In the genomic region with DNA sequence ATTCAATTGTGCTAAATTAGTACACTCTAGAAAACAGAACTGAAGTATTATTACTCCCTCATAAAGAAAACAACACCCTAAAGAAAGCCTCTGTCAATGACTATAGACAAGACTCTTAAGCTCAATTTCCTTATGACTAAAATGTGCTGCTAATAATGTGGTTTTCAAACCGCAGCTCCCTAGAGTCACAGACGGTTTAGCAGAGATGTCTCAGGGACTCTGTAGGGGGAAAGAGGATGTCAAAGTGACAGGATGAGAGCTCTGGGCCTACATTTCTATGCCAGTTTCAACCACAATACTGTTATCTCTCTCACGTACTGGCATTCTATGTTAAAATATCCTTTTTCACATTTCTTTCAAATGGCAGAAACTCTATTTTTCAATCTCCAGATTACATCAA, we compare ENCODE assay signal across 9 cellular contexts. TPM values are rescaled to one million over a fixed set of nuclear protein-coding genes. Genes with fewer than 3 reads are reported as not detected.
DNase-seq lines count a peak whose midpoint lies in the region; ATAC-seq, FAIRE-seq and TF ChIP-seq lines count a peak whose summit lies in the region.
"Had no signal": no experiment of that assay in that cellular context is flagged by ENCODE, and none has a peak within 500 bp of the region (broad histone marks: within the 10 kb centered on the region; RNA-seq: fewer than 3 reads in every experiment).

No MANE protein-coding gene starts in this region.

- peak overlapping the region; percentile 44 for H3K4me2 ChIP-seq in DOHH2 (ENCODE audit: low read length)

- H3K9me3 Mint-ChIP-seq in activated T-helper 2 cell treated with anti-CD3 and anti-CD28 coated beads, Interferon-gamma antibody, Interleukin-2, Interleukin-4, amounts not matched to agents 10 μg/mL and 5 μg/mL and 100 μg/mL, durations not matched to agents 14 hours and 24 hours and 36 hours = no peaks in the 10 kb centered on the region

- H3K36me3 Mint-ChIP-seq in activated T-helper 2 cell treated with anti-CD3 and anti-CD28 coated beads, Interferon-gamma antibody, Interleukin-2, Interleukin-4, amounts not matched to agents 10 μg/mL and 5 μg/mL and 100 μg/mL, durations not matched to agents 14 hours and 24 hours and 36 hours (ENCODE audit: low read depth) = peaks cover 49% of the 10 kb centered on the region

- H3K9me2 ChIP-seq in DOHH2 (replicated peaks; ENCODE audit: control insufficient read depth, low read length) = no peaks in the 10 kb centered on the region

- no peak overlapping the region for H3K4me3 Mint-ChIP-seq in activated T-helper 2 cell treated with anti-CD3 and anti-CD28 coated beads, Interferon-gamma antibody, Interleukin-2, Interleukin-4, amounts not matched to agents 10 μg/mL and 5 μg/mL and 100 μg/mL, durations not matched to agents 14 hours and 24 hours and 36 hours (ENCODE audit: low read depth)

- no peaks in the 10 kb centered on the region for H3K9me3 ChIP-seq in DOHH2 (ENCODE audit: control insufficient read depth, insufficient read depth, low read length)

- TF ChIP-seq CTCF in DOHH2 (IDR thresholded peaks at IDR 0.05; ENCODE audit: low read depth, low read length, poor library complexity, severe bottlenecking) = no peak
- no peak for TF ChIP-seq CTCF in GM20000 (IDR thresholded peaks at IDR 0.05; ENCODE audit: extremely low read depth, missing control alignments)
- no peak for TF ChIP-seq CTCF in foreskin keratinocyte (conservative IDR thresholded peaks at IDR 0.05)
- no peak for TF ChIP-seq CTCF in D721Med (IDR thresholded peaks at IDR 0.05; ENCODE audit: insufficient read depth, missing control alignments)

- peaks cover 82% of the 10 kb centered on the region for H3K36me3 ChIP-seq in DOHH2 (ENCODE audit: control insufficient read depth, low read length)

- H3F3A ChIP-seq in DOHH2 (ENCODE audit: control insufficient read depth, insufficient read depth) = peaks cover 3% of the 10 kb centered on the region; the same call in 1 of the 2 replicates

- intact Hi-C loops in activated T-helper 2 cell treated with anti-CD3 and anti-CD28 coated beads, Interferon-gamma antibody, Interleukin-2, Interleukin-4, amounts not matched to agents 10 μg/mL and 5 μg/mL and 100 μg/mL, durations not matched to agents 14 hours and 24 hours and 36 hours (cut with micrococcal nuclease) = loop anchor here (1.0 kb wide), 1 partner anchor 44 kb away; a partner anchor contains a TSS

- H3K4me3 ChIP-seq in DOHH2 (ENCODE audit: low read length) = no peak overlapping the region; the same call in 1 of the 2 replicates

- no peaks in the 10 kb centered on the region for H4K20me1 ChIP-seq in DOHH2 (ENCODE audit: control insufficient read depth, insufficient read depth, low read depth, low read length)

- no peaks in the 10 kb centered on the region for H3K79me2 ChIP-seq in DOHH2 (ENCODE audit: control insufficient read depth, low read length)

- peaks cover 23% of the 10 kb centered on the region for H3K4me1 Mint-ChIP-seq in activated T-helper 2 cell treated with anti-CD3 and anti-CD28 coated beads, Interferon-gamma antibody, Interleukin-2, Interleukin-4, amounts not matched to agents 10 μg/mL and 5 μg/mL and 100 μg/mL, durations not matched to agents 14 hours and 24 hours and 36 hours (ENCODE audit: low read depth)

- H3K27ac ChIP-seq in DOHH2 (ENCODE audit: low read depth, low read length) (0 out of 2 replicates have a peak overlapping the region, but pooled peaks have one; percentile 30), foreskin keratinocyte (no peak overlapping the region)

- peak overlapping the region; percentile 63 for H3K27ac Mint-ChIP-seq in activated T-helper 2 cell treated with anti-CD3 and anti-CD28 coated beads, Interferon-gamma antibody, Interleukin-2, Interleukin-4, amounts not matched to agents 10 μg/mL and 5 μg/mL and 100 μg/mL, durations not matched to agents 14 hours and 24 hours and 36 hours

- ATAC-seq in HG03520 (IDR thresholded peaks at IDR 0.05; ENCODE audit: unreplicated experiment) (peak; percentile 100), foreskin keratinocyte (no peak)

- no peak for FAIRE-seq in urothelium cell line (lab: Jason Lieb, UNC)
- FAIRE-seq in D721Med (lab: Jason Lieb, UNC) = no peak

- H3K4me1 ChIP-seq in DOHH2 (ENCODE audit: control insufficient read depth, low read length) (peaks cover 24% of the 10 kb centered on the region), foreskin keratinocyte (no peaks in the 10 kb centered on the region)

- no peaks in the 10 kb centered on the region for H3K27me3 Mint-ChIP-seq in activated T-helper 2 cell treated with anti-CD3 and anti-CD28 coated beads, Interferon-gamma antibody, Interleukin-2, Interleukin-4, amounts not matched to agents 10 μg/mL and 5 μg/mL and 100 μg/mL, durations not matched to agents 14 hours and 24 hours and 36 hours (ENCODE audit: low read depth)

- DNase-seq in GM20000 (ENCODE audit: low spot score) = peak; percentile 58
- DNase-seq in activated T-helper 2 cell treated with anti-CD3 and anti-CD28 coated beads, Interferon-gamma antibody, Interleukin-2, Interleukin-4, amounts not matched to agents 10 μg/mL and 5 μg/mL and 100 μg/mL, durations not matched to agents 14 hours and 24 hours and 36 hours (ENCODE audit: low spot score) = peak; percentile 36
- no peak for DNase-seq in foreskin keratinocyte
- no peak for DNase-seq in urothelium cell line (ENCODE audit: low spot score)
- no peak for DNase-seq in amniotic stem cell (lab: John Stamatoyannopoulos, UW)
- DNase-seq in D721Med (ENCODE audit: insufficient read length, low spot score) = no peak

- H3K27me3 ChIP-seq in DOHH2 (ENCODE audit: control insufficient read depth, low read length) (no peaks in the 10 kb centered on the region), foreskin keratinocyte (no peaks in the 10 kb centered on the region)

RNA-seq across cellular contexts. Expression of a gene that starts 37.6 kb away (rescaled TPM):
- not detected in 2 replicates for total RNA-seq in activated T-helper 2 cell treated with anti-CD3 and anti-CD28 coated beads, Interferon-gamma antibody, Interleukin-2, Interleukin-4, amounts not matched to agents 10 μg/mL and 5 μg/mL and 100 μg/mL, durations not matched to agents 14 hours and 24 hours and 36 hours
- not detected in 2 replicates for total RNA-seq in foreskin keratinocyte
- not detected in 2 replicates for polyA plus RNA-seq in foreskin keratinocyte
- total RNA-seq: myocyte had no signal

RNA-seq across cellular contexts. Expression of a gene that starts 43.3 kb away (rescaled TPM):
- 73.8 and 80.9 TPM in 2 replicates for total RNA-seq in activated T-helper 2 cell treated with anti-CD3 and anti-CD28 coated beads, Interferon-gamma antibody, Interleukin-2, Interleukin-4, amounts not matched to agents 10 μg/mL and 5 μg/mL and 100 μg/mL, durations not matched to agents 14 hours and 24 hours and 36 hours
- total RNA-seq in foreskin keratinocyte = 82.7 and 83.5 TPM in 2 replicates
- polyA plus RNA-seq in foreskin keratinocyte = 68.2 and 83.4 TPM in 2 replicates

RNA-seq across cellular contexts. Expression of a gene that starts 44.2 kb away (rescaled TPM):
- total RNA-seq in activated T-helper 2 cell treated with anti-CD3 and anti-CD28 coated beads, Interferon-gamma antibody, Interleukin-2, Interleukin-4, amounts not matched to agents 10 μg/mL and 5 μg/mL and 100 μg/mL, durations not matched to agents 14 hours and 24 hours and 36 hours = 0.46 and 0.71 TPM in 2 replicates
- 3.0 and 4.1 TPM in 2 replicates for total RNA-seq in foreskin keratinocyte
- polyA plus RNA-seq in foreskin keratinocyte = 2.4 and 3.4 TPM in 2 replicates

Comparison
In these comparisons a context has a peak if more than half of its experiments do, and no peak if none do; other contexts are left out.
1. DNase-seq: peak in GM20000 (single experiment) and activated T-helper 2 cell treated with anti-CD3 and anti-CD28 coated beads, Interferon-gamma antibody, Interleukin-2, Interleukin-4, amounts not matched to agents 10 μg/mL and 5 μg/mL and 100 μg/mL, durations not matched to agents 14 hours and 24 hours and 36 hours (single experiment); none in foreskin keratinocyte (0 of 2), urothelium cell line (single experiment), amniotic stem cell (single experiment) and D721Med (single experiment).